ENCODE assay signal across 19 cellular contexts in the genomic region with DNA sequence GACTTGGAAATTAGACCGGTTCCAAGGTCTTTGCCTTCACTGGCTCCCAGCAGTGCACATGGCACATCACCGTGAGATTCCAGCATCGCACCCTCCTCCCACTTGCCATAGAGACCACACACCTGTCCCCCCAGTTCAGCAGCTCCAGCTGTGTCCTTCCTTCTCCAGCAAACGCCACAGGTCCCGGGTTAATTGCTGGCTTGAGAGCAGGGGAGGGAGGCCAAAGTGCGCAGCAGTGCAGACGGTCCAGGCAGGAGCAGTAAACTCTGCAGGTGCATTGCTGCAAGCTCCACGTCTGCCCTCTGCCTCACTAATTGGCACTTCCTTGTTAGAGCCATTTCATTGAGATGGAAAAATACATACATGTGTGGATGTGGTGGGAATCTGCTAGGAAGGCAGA.
DNase-seq lines count a peak whose midpoint lies in the region; ATAC-seq, FAIRE-seq and TF ChIP-seq lines count a peak whose summit lies in the region.
"Had no signal": no experiment of that assay in that cellular context is flagged by ENCODE, and none has a peak within 500 bp of the region (broad histone marks: within the 10 kb centered on the region; RNA-seq: fewer than 3 reads in every experiment).

No MANE protein-coding gene starts in this region.

- DNase-seq in NCI-H748 (lab: John Stamatoyannopoulos, UW; ENCODE audit: unreplicated experiment) (peak; percentile 10), NCI-H748 treated with DMSO at 0.1 percent for 48 hours (lab: John Stamatoyannopoulos, UW) (no peak), H1 (ENCODE audit: low read depth in 1 of 2, low spot score in 2 of 2) (no peak), sigmoid colon (peak; percentile 51), nucleus accumbens (lab: John Stamatoyannopoulos, UW) (no peak), upper lobe of right lung (no peak)
- DNase-seq in naive thymus-derived CD8-positive, alpha-beta T cell = no peak
- DNase-seq: Caco-2; CD8-positive, alpha-beta T cell; DND-41; GDM1; GOT3 had no signal

- no peaks in the 10 kb centered on the region for H3K79me2 ChIP-seq in H1 (ENCODE audit: control insufficient read depth in 1 of 2, insufficient read depth in 2 of 2, low read length in 2 of 2)

- WGBS in H1 (ENCODE audit: extremely low coverage in 1 of 2, insufficient coverage in 1 of 2, insufficient read length in 1 of 2, insufficient replicate concordance in 2 of 2, low coverage in 1 of 2, low lambda C conversion rate in 2 of 2, missing lambda C conversion rate in 1 of 2), 2 experiments = 87% methylated on average over 5 of the region's 8 CpGs; no CpG with 5 or more reads in 1 of the 2 experiments
- 10 to 36% methylated on average over 8 of the region's 8 CpGs for WGBS in sigmoid colon, 2 donors

- intact Hi-C loops in sigmoid colon (cut with DNase I) = no loop called here
- intact Hi-C loops in upper lobe of right lung (cut with DNase I) = no loop called here

- no peak for TF ChIP-seq RAD21 in H1 (IDR thresholded peaks at IDR 0.05 in 1 of 2, conservative IDR thresholded peaks at IDR 0.05 in 1 of 2; ENCODE audit: low read depth in 2 of 2, low read length in 2 of 2)

- H3K9ac ChIP-seq in H1 (replicated peaks in 1 of 4; ENCODE audit: extremely low read depth in 1 of 4, low read depth in 3 of 4, low read length in 3 of 4) = no peak overlapping the region

- CTCF ChIA-PET in H1 (lab: Charles Lee; ENCODE audit: partially characterized antibody) = interaction anchor here (1.0 to 50.4 kb wide), 4 partner anchors 25 to 224 kb away, joined by 3 to 984 read pairs (median 4); no protein-coding TSS in a partner anchor

- no peaks in the 10 kb centered on the region for H3K23me2 ChIP-seq in H1 (ENCODE audit: low read depth, low read length)

- H2AK5ac ChIP-seq in H1 (ENCODE audit: low read depth, low read length) = no peak overlapping the region

- TF ChIP-seq POLR2A in H1 (IDR thresholded peaks at IDR 0.05; ENCODE audit: control extremely low read depth in 1 of 2, low read depth in 2 of 2, low read length in 2 of 2) = no peak
- TF ChIP-seq POLR2A in sigmoid colon (IDR thresholded peaks at IDR 0.05) = no peak

- peak overlapping the region; percentile 13 for H3K4ac ChIP-seq in H1 (replicated peaks; ENCODE audit: insufficient read length, low read depth, low read length)

- no peak for FAIRE-seq in H1 (lab: Jason Lieb, UNC)
- FAIRE-seq: GM19239, HepG2, HTR-8/SVneo had no signal

- no peak overlapping the region for H2BK15ac ChIP-seq in H1 (ENCODE audit: low read length)

- H3K4me1 ChIP-seq in H1 (replicated peaks in 1 of 4; ENCODE audit: control insufficient read depth in 3 of 4, insufficient read depth in 4 of 4, low read length in 3 of 4) (peaks cover 0 to 12% (median 4%) of the 10 kb centered on the region in 4 experiments; a peak in 5 of 7 replicates), sigmoid colon (no peaks in the 10 kb centered on the region), upper lobe of right lung (no peaks in the 10 kb centered on the region)
- H3K4me1 ChIP-seq: Caco-2, HAP-1 had no signal

- peaks cover 0 to 10% (median 2%) of the 10 kb centered on the region in 9 donors for H3K9me3 Mint-ChIP-seq in naive thymus-derived CD8-positive, alpha-beta T cell

- H3K14ac ChIP-seq in H1 (ENCODE audit: insufficient read length) = no peak overlapping the region

- no peak overlapping the region for H3K4me3 ChIP-seq in H1 (ENCODE audit: extremely low read depth in 1 of 4, insufficient read depth in 2 of 4, low read depth in 3 of 4, low read length in 4 of 4)
- H3K4me3 ChIP-seq in sigmoid colon = no peak overlapping the region
- no peak overlapping the region for H3K4me3 ChIP-seq in upper lobe of right lung
- H3K4me3 ChIP-seq: HAP-1 had no signal

- peaks cover 0 to 7% (median 0%) of the 10 kb centered on the region in 3 donors for H3K36me3 Mint-ChIP-seq in naive thymus-derived CD8-positive, alpha-beta T cell
- H3K36me3 Mint-ChIP-seq: CD14-positive monocyte; CD8-positive, alpha-beta T cell had no signal

- no peak overlapping the region for H3K18ac ChIP-seq in H1 (ENCODE audit: extremely low read depth, low read length)

- no peak overlapping the region for H3K4me3 Mint-ChIP-seq in naive thymus-derived CD8-positive, alpha-beta T cell
- H3K4me3 Mint-ChIP-seq: CD8-positive, alpha-beta T cell had no signal

- H3K23ac ChIP-seq in H1 (ENCODE audit: insufficient read length) = no peak overlapping the region

- TF ChIP-seq EP300 in H1 (IDR thresholded peaks at IDR 0.05; ENCODE audit: borderline replicate concordance in 1 of 2, low read depth in 2 of 2, low read length in 2 of 2) (no peak), sigmoid colon (IDR thresholded peaks at IDR 0.05) (no peak)

- no peak overlapping the region for H4K5ac ChIP-seq in H1 (ENCODE audit: insufficient read length, low read depth, low read length)

- POLR2A ChIA-PET in H1 (lab: Charles Lee; ENCODE audit: partially characterized antibody) = interaction anchor here (1.0 to 2.2 kb wide), 4 partner anchors 10 to 26 kb away, joined by 3 to 6 read pairs (median 4); no protein-coding TSS in a partner anchor
- POLR2A ChIA-PET in naive thymus-derived CD8-positive, alpha-beta T cell (lab: Charles Lee) = no interaction called here

- H3K27me3 ChIP-seq in H1 (replicated peaks in 1 of 4; ENCODE audit: control insufficient read depth in 3 of 4, extremely low read depth in 1 of 4, insufficient read depth in 3 of 4, low read length in 3 of 4) = peaks cover 0 to 5% (median 0%) of the 10 kb centered on the region in 4 experiments; a peak in 3 of 7 replicates
- peaks cover 0 to 60% (median 10%) of the 10 kb centered on the region in 3 donors for H3K27me3 ChIP-seq in sigmoid colon
- H3K27me3 ChIP-seq in upper lobe of right lung = peaks cover 33% of the 10 kb centered on the region

- no peaks in the 10 kb centered on the region for H3K4me1 Mint-ChIP-seq in naive thymus-derived CD8-positive, alpha-beta T cell
- H3K4me1 Mint-ChIP-seq: CD14-positive monocyte had no signal

- H2BK20ac ChIP-seq in H1 (ENCODE audit: low read length) = no peak overlapping the region

- H4K91ac ChIP-seq in H1 (replicated peaks; ENCODE audit: insufficient read length, low read length) = no peak overlapping the region

- H3K27ac ChIP-seq in H1 (ENCODE audit: low read depth, low read length) = no peak overlapping the region
- H3K27ac ChIP-seq in sigmoid colon = no peak overlapping the region
- no peak overlapping the region for H3K27ac ChIP-seq in upper lobe of right lung
- H3K27ac ChIP-seq: 22Rv1 had no signal

- ATAC-seq in HG02870 (IDR thresholded peaks at IDR 0.05; ENCODE audit: unreplicated experiment) (no peak), upper lobe of right lung (no peak)
- no peak for ATAC-seq in naive thymus-derived CD8-positive, alpha-beta T cell
- ATAC-seq: CD8-positive, alpha-beta T cell; HepG2 had no signal

- no peak overlapping the region for H4K8ac ChIP-seq in H1 (ENCODE audit: extremely low read depth, insufficient read depth, low read length)

- H3K79me1 ChIP-seq in H1 (ENCODE audit: low read depth, low read length) = no peaks in the 10 kb centered on the region

- no peak overlapping the region for H3K27ac Mint-ChIP-seq in naive thymus-derived CD8-positive, alpha-beta T cell
- H3K27ac Mint-ChIP-seq: CD14-positive monocyte; CD8-positive, alpha-beta T cell had no signal

- no peaks in the 10 kb centered on the region for H3K36me3 ChIP-seq in H1 (ENCODE audit: control insufficient read depth in 2 of 4, insufficient read depth in 4 of 4, low read length in 3 of 4)
- H3K36me3 ChIP-seq in sigmoid colon = no peaks in the 10 kb centered on the region
- H3K36me3 ChIP-seq in upper lobe of right lung = no peaks in the 10 kb centered on the region
- H3K36me3 ChIP-seq: HAP-1 had no signal

- no peak overlapping the region for H2BK12ac ChIP-seq in H1 (ENCODE audit: low read depth, low read length)

- H3K9me3 ChIP-seq in H1 (ENCODE audit: insufficient read depth in 2 of 2, low read depth in 1 of 2, low read length in 1 of 2) (peaks cover 0 to 6% of the 10 kb centered on the region in 2 experiments; a peak in 1 of 4 replicates), sigmoid colon (peaks cover 0 to 10% (median 0%) of the 10 kb centered on the region in 4 donors), upper lobe of right lung (no peaks in the 10 kb centered on the region)
- H3K9me3 ChIP-seq: Caco-2, HAP-1 had no signal

- TF ChIP-seq CTCF in H1 (IDR thresholded peaks at IDR 0.05; ENCODE audit: control extremely low read depth in 1 of 3, insufficient read depth in 1 of 3, low read depth in 1 of 3, low read length in 3 of 3) (no peak), sigmoid colon (IDR thresholded peaks at IDR 0.05) (no peak), upper lobe of right lung (IDR thresholded peaks at IDR 0.05) (no peak)

- no peak overlapping the region for H3K4me2 ChIP-seq in H1 (ENCODE audit: insufficient read depth in 1 of 2, low read depth in 2 of 2, low read length in 2 of 2)

- H3K56ac ChIP-seq in H1 (replicated peaks; ENCODE audit: insufficient read length, low read depth, low read length) = no peak overlapping the region

- no peak overlapping the region for H2BK120ac ChIP-seq in H1 (replicated peaks; ENCODE audit: low read depth, low read length)

- H2AFZ ChIP-seq in H1 (ENCODE audit: low read length) = no peak overlapping the region

- peaks cover 30 to 64% (median 48%) of the 10 kb centered on the region in 5 donors for H3K27me3 Mint-ChIP-seq in naive thymus-derived CD8-positive, alpha-beta T cell

- H2BK5ac ChIP-seq in H1 (ENCODE audit: low read depth, low read length) = no peak overlapping the region

- no peaks in the 10 kb centered on the region for H4K20me1 ChIP-seq in H1 (replicated peaks in 1 of 2; ENCODE audit: control insufficient read depth in 1 of 2, insufficient read depth in 2 of 2, low read length in 2 of 2)

TF ChIP-seq in H1, 55 proteins besides CTCF, POLR2A, EP300 and RAD21 (continues in another document):
- TF ChIP-seq, protein P1, sequence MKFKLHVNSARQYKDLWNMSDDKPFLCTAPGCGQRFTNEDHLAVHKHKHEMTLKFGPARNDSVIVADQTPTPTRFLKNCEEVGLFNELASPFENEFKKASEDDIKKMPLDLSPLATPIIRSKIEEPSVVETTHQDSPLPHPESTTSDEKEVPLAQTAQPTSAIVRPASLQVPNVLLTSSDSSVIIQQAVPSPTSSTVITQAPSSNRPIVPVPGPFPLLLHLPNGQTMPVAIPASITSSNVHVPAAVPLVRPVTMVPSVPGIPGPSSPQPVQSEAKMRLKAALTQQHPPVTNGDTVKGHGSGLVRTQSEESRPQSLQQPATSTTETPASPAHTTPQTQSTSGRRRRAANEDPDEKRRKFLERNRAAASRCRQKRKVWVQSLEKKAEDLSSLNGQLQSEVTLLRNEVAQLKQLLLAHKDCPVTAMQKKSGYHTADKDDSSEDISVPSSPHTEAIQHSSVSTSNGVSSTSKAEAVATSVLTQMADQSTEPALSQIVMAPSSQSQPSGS (IDR thresholded peaks at IDR 0.05; ENCODE audit: low read length) = no peak
- TF ChIP-seq SAP30 (IDR thresholded peaks at IDR 0.05; ENCODE audit: insufficient read depth, insufficient replicate concordance, low read length) (no peak), POLR2AphosphoS5 (IDR thresholded peaks at IDR 0.05; ENCODE audit: low read depth, low read length) (no peak), GABPA (IDR thresholded peaks at IDR 0.05; ENCODE audit: borderline replicate concordance, insufficient read depth, low read length) (no peak), RNF2 (IDR thresholded peaks at IDR 0.05; ENCODE audit: borderline replicate concordance, low read depth, low read length, missing control alignments, poor library complexity, severe bottlenecking) (no peak), SRF (IDR thresholded peaks at IDR 0.05; ENCODE audit: low read depth, low read length) (no peak)

Comparison
In these comparisons a context has a peak if more than half of its experiments do, and no peak if none do; other contexts are left out.
1. DNase-seq: peak in NCI-H748 (single experiment) and sigmoid colon (single experiment); none in NCI-H748 treated with DMSO at 0.1 percent for 48 hours (single experiment), H1 (0 of 2), nucleus accumbens (0 of 56), naive thymus-derived CD8-positive, alpha-beta T cell (0 of 10) and upper lobe of right lung (single experiment).